8 cellular contexts compared by ENCODE assay signal in the genomic region with DNA sequence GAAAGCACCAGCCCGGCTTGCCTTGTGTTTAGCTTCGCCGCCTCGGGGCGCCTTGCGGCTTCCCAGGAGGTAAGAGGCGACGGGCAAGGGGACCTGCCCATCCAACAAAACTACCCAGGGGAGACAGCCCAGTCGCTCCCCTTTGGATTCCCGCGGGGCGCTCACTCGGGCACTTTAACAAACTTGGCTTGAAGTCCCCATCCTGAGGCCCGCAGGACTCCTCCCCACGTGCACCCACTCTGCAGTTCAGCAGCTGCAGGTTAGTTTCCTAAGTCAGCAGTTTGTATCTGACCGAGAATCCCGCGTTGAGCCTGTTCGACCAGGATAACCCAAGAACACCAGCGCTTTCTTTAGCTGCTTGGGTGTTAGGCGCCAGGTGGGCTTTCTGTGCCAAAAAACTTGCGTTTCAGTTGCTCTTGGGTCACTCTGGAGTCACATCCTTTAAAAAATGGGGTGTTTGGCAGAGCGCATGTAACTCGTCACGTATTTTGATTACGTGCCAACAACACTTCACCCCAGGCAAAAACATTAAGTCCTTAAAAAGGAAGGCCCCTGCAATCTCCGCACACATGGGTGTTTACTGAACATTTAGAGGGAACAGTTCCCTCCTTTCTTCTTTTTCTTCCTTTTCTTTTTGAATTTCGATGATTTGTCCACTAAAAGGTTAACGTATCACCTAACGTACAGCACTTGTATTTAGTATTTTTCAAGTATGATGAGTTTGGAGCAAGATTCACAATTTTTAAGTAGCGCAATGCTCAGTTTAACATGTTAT. TPM values are rescaled to one million over a fixed set of nuclear protein-coding genes. Genes with fewer than 3 reads are reported as not detected.
DNase-seq lines count a peak whose midpoint lies in the region; ATAC-seq, FAIRE-seq and TF ChIP-seq lines count a peak whose summit lies in the region.

No MANE protein-coding gene starts in this region.

- H3K9me3 Mint-ChIP-seq in CD14-positive monocyte, result peaks cover 0 to 3% (median 2%) of the 10 kb centered on the region in 7 donors

- H3K36me3 Mint-ChIP-seq in CD14-positive monocyte, result no peaks in the 10 kb centered on the region

- FAIRE-seq in kidney (lab: Jason Lieb, UNC), result no peak

- peaks cover 43 to 56% (median 47%) of the 10 kb centered on the region in 3 donors for H3K27me3 Mint-ChIP-seq in CD14-positive monocyte (ENCODE audit: low read depth in 3 of 3)

- H3K9me3 ChIP-seq in iPS-15b (ENCODE audit: control insufficient read depth, insufficient read depth, low read length) (no peaks in the 10 kb centered on the region), stomach smooth muscle (ENCODE audit: control insufficient read depth in 2 of 2, low read length in 2 of 2) (no peaks in the 10 kb centered on the region), kidney (ENCODE audit: control insufficient read depth in 1 of 2, low read length in 2 of 2) (no peaks in the 10 kb centered on the region)

- H3K4me1 ChIP-seq in iPS-15b (ENCODE audit: control insufficient read depth, insufficient read depth, low read length) (peaks cover 17% of the 10 kb centered on the region), stomach smooth muscle (ENCODE audit: control insufficient read depth, insufficient read depth, low read length) (peaks cover 9% of the 10 kb centered on the region), kidney (ENCODE audit: control insufficient read depth in 1 of 2, insufficient read depth in 1 of 2, low read depth in 1 of 2, low read length in 2 of 2) (peaks cover 0 to 4% of the 10 kb centered on the region in 2 donors)

- H3K36me3 ChIP-seq in iPS-15b (ENCODE audit: control insufficient read depth, insufficient read depth, low read length) (no peaks in the 10 kb centered on the region), stomach smooth muscle (ENCODE audit: control insufficient read depth in 2 of 2, insufficient read depth in 2 of 2, low read length in 2 of 2) (no peaks in the 10 kb centered on the region), kidney (ENCODE audit: control insufficient read depth in 1 of 2, insufficient read depth in 2 of 2, low read length in 2 of 2) (no peaks in the 10 kb centered on the region)

- H3K27me3 ChIP-seq in iPS-15b (ENCODE audit: control insufficient read depth, insufficient read depth, low read length) (peaks cover 26% of the 10 kb centered on the region), stomach smooth muscle (ENCODE audit: control insufficient read depth in 1 of 2, insufficient read depth in 2 of 2, low read length in 2 of 2) (peaks cover 2 to 19% of the 10 kb centered on the region in 2 donors)

- TF ChIP-seq CTCF in CD14-positive monocyte (IDR thresholded peaks at IDR 0.05), result no peak
- no peak for TF ChIP-seq CTCF in kidney (IDR thresholded peaks at IDR 0.05; ENCODE audit: borderline replicate concordance, extremely low read depth, insufficient read depth)

- H3K9ac ChIP-seq in iPS-15b (ENCODE audit: low read depth, low read length) (peak overlapping the region; percentile 38), stomach smooth muscle (ENCODE audit: low read length in 2 of 2) (no peak overlapping the region), kidney (ENCODE audit: low read length in 2 of 2) (no peak overlapping the region)

- DNase-seq in CD14-positive monocyte (ENCODE audit: low spot score) (no peak), kidney (no peak)
- peak; percentile 56 for DNase-seq in activated CD8-positive, alpha-beta memory T cell treated with anti-CD3 and anti-CD28 coated beads, Interleukin-2, amount 50 U/mL, for 48 hours
- DNase-seq in NK-92 treated with Interleukin-12 subunit alpha and Interleukin-12 subunit beta, amount 100 ng/mL, for 24 hours (lab: John Stamatoyannopoulos, UW), result no peak

- no peak overlapping the region for H3K27ac Mint-ChIP-seq in CD14-positive monocyte

- H3K4me1 Mint-ChIP-seq in CD14-positive monocyte, result peaks cover 24% of the 10 kb centered on the region

- H3K4me3 Mint-ChIP-seq in CD14-positive monocyte, result peak overlapping the region; percentile 71 to 91

- ATAC-seq in HG02852 (IDR thresholded peaks at IDR 0.05; ENCODE audit: unreplicated experiment) (peak; percentile 12), HG02571 (IDR thresholded peaks at IDR 0.05; ENCODE audit: unreplicated experiment) (no peak)

- intact Hi-C loops in CD14-positive monocyte (cut with micrococcal nuclease) (no loop called here), kidney (cut with DNase I) (no loop called here)

- H3K27ac ChIP-seq in stomach smooth muscle (ENCODE audit: low read length) (no peak overlapping the region), kidney (ENCODE audit: low read depth in 2 of 2, low read length in 2 of 2) (no peak overlapping the region)

- peak overlapping the region; percentile 72 for H3K4me3 ChIP-seq in iPS-15b (ENCODE audit: low read depth, low read length)
- peak overlapping the region; percentile 53 to 74 for H3K4me3 ChIP-seq in stomach smooth muscle (ENCODE audit: low read length in 2 of 2)
- H3K4me3 ChIP-seq in kidney (ENCODE audit: low read length in 2 of 2), result peak overlapping the region in 1 of 2 donors; percentile 26

RNA-seq across cellular contexts. Expression of a gene that starts 0.9 kb away (rescaled TPM):
- not detected for polyA plus RNA-seq in CD14-positive monocyte
- 2.3 TPM for total RNA-seq in kidney
- polyA plus RNA-seq in kidney (ENCODE audit: insufficient read depth, low read depth, low replicate concordance), result 0.58 TPM
